ENCODE assay signal across 20 cellular contexts in the genomic region with DNA sequence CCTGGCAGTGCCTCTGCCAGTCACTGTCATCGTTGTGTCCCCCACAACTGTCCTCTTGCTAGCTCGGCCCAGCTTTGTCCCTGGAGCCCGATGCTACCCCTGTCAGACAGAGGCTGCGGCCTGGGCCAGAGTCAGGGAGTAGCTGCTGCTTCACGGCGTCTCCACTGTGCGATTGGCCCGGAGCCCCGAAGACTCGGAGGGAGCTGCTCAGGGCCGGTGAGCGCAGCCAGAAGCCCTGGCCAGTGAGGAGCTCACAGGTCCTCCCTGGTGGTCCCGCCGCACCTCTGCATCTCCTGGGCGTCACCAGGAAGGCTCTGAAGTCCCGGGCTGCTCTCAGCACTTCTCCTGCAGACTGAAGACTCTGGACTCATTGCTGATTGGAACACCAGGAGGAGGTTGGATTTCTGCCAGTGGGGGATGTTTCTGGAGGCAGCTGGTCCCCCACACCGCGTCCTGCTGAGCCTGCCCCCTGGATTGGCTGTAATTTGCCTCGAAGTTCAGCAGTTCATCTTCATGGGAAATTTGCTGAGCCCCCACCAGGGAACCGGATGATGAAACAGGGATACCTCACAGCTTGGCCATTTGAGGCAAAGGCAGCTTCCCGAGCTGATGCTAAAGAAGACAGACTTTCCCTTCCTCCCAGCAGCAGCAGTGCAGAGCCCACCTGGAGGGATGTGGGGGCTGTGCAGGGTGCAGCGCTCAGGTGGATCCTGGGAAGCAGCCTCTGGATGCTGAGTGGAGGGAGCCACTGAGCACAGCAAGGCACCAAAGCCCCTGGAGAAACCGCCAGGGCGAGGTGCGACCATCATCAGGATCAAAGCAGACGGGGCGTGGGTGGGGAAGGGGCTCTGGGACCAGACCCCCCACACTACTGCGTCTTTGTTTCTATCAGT. TPM values are rescaled to one million over a fixed set of nuclear protein-coding genes. Genes with fewer than 3 reads are reported as not detected.
DNase-seq lines count a peak whose midpoint lies in the region; ATAC-seq and TF ChIP-seq lines count a peak whose summit lies in the region.
"Had no signal": no experiment of that assay in that cellular context is flagged by ENCODE, and none has a peak within 500 bp of the region (broad histone marks: within the 10 kb centered on the region; RNA-seq: fewer than 3 reads in every experiment).

No MANE protein-coding gene starts in this region.

- no peak overlapping the region for H3K27ac ChIP-seq in SJCRH30
- H3K27ac ChIP-seq in fibroblast of lung (ENCODE audit: insufficient read depth, low read length), result no peak overlapping the region
- no peak overlapping the region for H3K27ac ChIP-seq in smooth muscle cell (ENCODE audit: low read depth)
- H3K27ac ChIP-seq: 22Rv1; BLaER1 treated with 17β-estradiol and CSF1 and Interleukin-3, amounts not matched to agents 10 nM and 100 nM; gastrocnemius medialis; KMS-11; parathyroid adenoma; PC-9 had no signal

- H2AFZ ChIP-seq in fibroblast of lung (ENCODE audit: low read length) (no peak overlapping the region), smooth muscle cell (ENCODE audit: low read depth) (no peak overlapping the region)
- H2AFZ ChIP-seq: parathyroid adenoma, PC-9 had no signal

- H3K9ac ChIP-seq in fibroblast of lung (ENCODE audit: insufficient read depth, low read length) (no peak overlapping the region), smooth muscle cell (ENCODE audit: low read depth) (no peak overlapping the region)
- H3K9ac ChIP-seq: KMS-11, parathyroid adenoma had no signal

- peaks cover 6% of the 10 kb centered on the region; the same call in 1 of the 2 replicates for H3K4me1 ChIP-seq in SJCRH30
- H3K4me1 ChIP-seq in fibroblast of lung (ENCODE audit: control insufficient read depth, extremely low read depth, insufficient read depth, low read length), result peaks cover 10% of the 10 kb centered on the region
- H3K4me1 ChIP-seq in smooth muscle cell (ENCODE audit: low read depth), result peaks cover 17% of the 10 kb centered on the region
- H3K4me1 ChIP-seq: parathyroid adenoma had no signal

- 93% methylated on average over 28 of the region's 28 CpGs for WGBS in smooth muscle cell (ENCODE audit: low lambda C conversion rate)

- H3K79me2 ChIP-seq in fibroblast of lung (ENCODE audit: control insufficient read depth, insufficient read depth, low read length) (no peaks in the 10 kb centered on the region), smooth muscle cell (ENCODE audit: low read depth) (no peaks in the 10 kb centered on the region)
- H3K79me2 ChIP-seq: parathyroid adenoma had no signal

- H3K4me3 ChIP-seq in SJCRH30 (no peak overlapping the region), fibroblast of lung (replicated peaks in 1 of 4; ENCODE audit: control extremely low read depth in 1 of 4, insufficient read depth in 1 of 4, low read depth in 3 of 4, low read length in 4 of 4) (no peak overlapping the region), smooth muscle cell (no peak overlapping the region)
- H3K4me3 ChIP-seq: BLaER1 treated with 17β-estradiol and CSF1 and Interleukin-3, amounts not matched to agents 10 nM and 100 nM; gastrocnemius medialis; PC-9 had no signal

- no peaks in the 10 kb centered on the region for H4K20me1 ChIP-seq in fibroblast of lung (ENCODE audit: control insufficient read depth, extremely low read depth, insufficient read depth, low read length)
- no peaks in the 10 kb centered on the region for H4K20me1 ChIP-seq in smooth muscle cell (ENCODE audit: low read depth)
- H4K20me1 ChIP-seq: BLaER1 treated with 17β-estradiol and CSF1 and Interleukin-3, amounts not matched to agents 10 nM and 100 nM had no signal

- no peaks in the 10 kb centered on the region for H3K36me3 ChIP-seq in SJCRH30
- peaks cover 8% of the 10 kb centered on the region for H3K36me3 ChIP-seq in fibroblast of lung (ENCODE audit: control insufficient read depth, insufficient read depth, low read length)
- H3K36me3 ChIP-seq in smooth muscle cell (ENCODE audit: low read depth), result no peaks in the 10 kb centered on the region

- DNase-seq in DMS 273 (lab: John Stamatoyannopoulos, UW; ENCODE audit: unreplicated experiment) (peak; percentile 55), DMS 273 treated with DMSO at 0.1 percent for 48 hours (lab: John Stamatoyannopoulos, UW) (no peak), SJCRH30 (peak; percentile 73 to 74), fibroblast of lung (ENCODE audit: low read depth in 2 of 2) (peak; percentile 9 to 28), putamen (ENCODE audit: low spot score) (peak; percentile 60), NCI-H748 (lab: John Stamatoyannopoulos, UW; ENCODE audit: unreplicated experiment) (no peak), smooth muscle cell (lab: John Stamatoyannopoulos, UW; ENCODE audit: unreplicated experiment) (no peak)
- DNase-seq: activated CD4-positive, alpha-beta memory T cell treated with anti-CD3 and anti-CD28 coated beads for 36 hours; cortex of kidney; gastrocnemius medialis; NCI-H2029; NCI-H524 treated with DMSO at 0.1 percent for 48 hours; PC-9; SW 1271 had no signal

- ATAC-seq in GM19328 (IDR thresholded peaks at IDR 0.05; ENCODE audit: unreplicated experiment), result no peak
- ATAC-seq: gastrocnemius medialis; stimulated activated effector memory CD8-positive, alpha-beta T cell treated with anti-CD3 and anti-CD28 coated beads, Interleukin-12 subunit alpha, Interleukin-12 subunit beta, amount 100 ng/mL, for 72 hours had no signal

- H3F3A ChIP-seq in smooth muscle cell (ENCODE audit: low read depth), result no peaks in the 10 kb centered on the region

- no peak overlapping the region for H3K4me2 ChIP-seq in fibroblast of lung (ENCODE audit: extremely low read depth, insufficient read depth, low read length)
- no peak overlapping the region for H3K4me2 ChIP-seq in smooth muscle cell
- H3K4me2 ChIP-seq: BLaER1 treated with 17β-estradiol and CSF1 and Interleukin-3, amounts not matched to agents 10 nM and 100 nM; KMS-11; PC-9 had no signal

- H3K27me3 ChIP-seq in SJCRH30 (no peaks in the 10 kb centered on the region), fibroblast of lung (ENCODE audit: control insufficient read depth, insufficient read depth, low read length) (no peaks in the 10 kb centered on the region), smooth muscle cell (ENCODE audit: low read depth) (no peaks in the 10 kb centered on the region)
- H3K27me3 ChIP-seq: BLaER1 treated with 17β-estradiol and CSF1 and Interleukin-3, amounts not matched to agents 10 nM and 100 nM; gastrocnemius medialis had no signal

- H3K9me3 ChIP-seq in SJCRH30 (replicated peaks), result no peaks in the 10 kb centered on the region
- H3K9me3 ChIP-seq in fibroblast of lung (ENCODE audit: control insufficient read depth, insufficient read depth, low read depth, low read length), result no peaks in the 10 kb centered on the region
- H3K9me3 ChIP-seq in smooth muscle cell (replicated peaks; ENCODE audit: low read depth), result no peaks in the 10 kb centered on the region
- H3K9me3 ChIP-seq: BLaER1 treated with 17β-estradiol and CSF1 and Interleukin-3, amounts not matched to agents 10 nM and 100 nM; gastrocnemius medialis had no signal

- TF ChIP-seq CTCF in fibroblast of lung (conservative IDR thresholded peaks at IDR 0.05 in 1 of 2, IDR thresholded peaks at IDR 0.05 in 1 of 2; ENCODE audit: low read depth in 1 of 2, low read length in 2 of 2) (no peak), smooth muscle cell (IDR thresholded peaks at IDR 0.05; ENCODE audit: borderline replicate concordance, insufficient read depth, poor library complexity, severe bottlenecking) (no peak)

RNA-seq across cellular contexts. Expression of gene USP20, which starts 45.6 kb away (rescaled TPM):
- 15.1 and 17.0 TPM in 2 replicates for total RNA-seq in SJCRH30 (2014; rRNA removed; shearing (Covaris generic))
- total RNA-seq in fibroblast of lung (7.4 and 12.9 TPM in 2 replicates), smooth muscle cell (14.6 and 22.3 TPM in 2 replicates)
- polyA plus RNA-seq in fibroblast of lung (6.7 and 6.8 TPM in 2 replicates), smooth muscle cell (29.7 and 35.7 TPM in 2 replicates)
- polyA plus RNA-seq in fibroblast of lung (2012), result 8.8 and 10.5 TPM in 2 replicates
- 17.6 and 22.8 TPM in 2 replicates for polyA minus RNA-seq in fibroblast of lung (ENCODE audit: low replicate concordance)

RNA-seq across cellular contexts. Expression of gene C9orf78, which starts 45.8 kb away (rescaled TPM):
- 74.1 and 76.0 TPM in 2 replicates for total RNA-seq in SJCRH30 (2014; rRNA removed; shearing (Covaris generic))
- total RNA-seq in fibroblast of lung, result 39.8 TPM in 2 replicates
- 88.6 and 92.6 TPM in 2 replicates for polyA plus RNA-seq in fibroblast of lung
- polyA plus RNA-seq in fibroblast of lung (2012), result 49.4 and 59.3 TPM in 2 replicates
- 3.4 and 7.2 TPM in 2 replicates for polyA minus RNA-seq in fibroblast of lung (ENCODE audit: low replicate concordance)
- 38.0 and 42.3 TPM in 2 replicates for total RNA-seq in smooth muscle cell
- 53.8 and 78.0 TPM in 2 replicates for polyA plus RNA-seq in smooth muscle cell

RNA-seq across cellular contexts. Expression of gene TOR1A, which starts 57.0 kb away (rescaled TPM):
- 44.7 and 45.6 TPM in 2 replicates for total RNA-seq in SJCRH30 (2014; rRNA removed; shearing (Covaris generic))
- 31.1 and 31.5 TPM in 2 replicates for total RNA-seq in fibroblast of lung
- polyA plus RNA-seq in fibroblast of lung, result 80.2 and 101 TPM in 2 replicates
- polyA plus RNA-seq in fibroblast of lung (2012), result 41.5 and 51.2 TPM in 2 replicates
- 27.3 and 32.9 TPM in 2 replicates for polyA minus RNA-seq in fibroblast of lung (ENCODE audit: low replicate concordance)
- total RNA-seq in smooth muscle cell, result 38.8 and 46.1 TPM in 2 replicates
- 38.5 and 43.1 TPM in 2 replicates for polyA plus RNA-seq in smooth muscle cell

Comparison
In these comparisons a context has a peak if more than half of its experiments do, and no peak if none do; other contexts are left out.
1. DNase-seq: peak in DMS 273 (single experiment), SJCRH30 (2 of 2), fibroblast of lung (2 of 2) and putamen (single experiment); none in DMS 273 treated with DMSO at 0.1 percent for 48 hours (single experiment), NCI-H748 (single experiment) and smooth muscle cell (single experiment).